Comparison of ENCODE assay signal across 9 cellular contexts in genomic region chr20:36471885-36472642, GRCh38.
A peak's percentile ranks its signal among the peaks of the same experiment; 100 is the strongest.
DNase-seq lines count a peak whose midpoint lies in the region; ATAC-seq lines count a peak whose summit lies in the region.
"Had no signal": no experiment of that assay in that cellular context is flagged by ENCODE, and none has a peak within 500 bp of the region (broad histone marks: within the 10 kb centered on the region; RNA-seq: fewer than 3 reads in every experiment).

No MANE protein-coding gene starts in this region.

- H3K27ac Mint-ChIP-seq in T-helper 2 cell treated with Interferon-gamma antibody and Interleukin-4, amounts not matched to agents 5 μg/mL and 100 μg/mL, for 36 hours = peak overlapping the region; percentile 79
- peak overlapping the region; percentile 82 for H3K27ac Mint-ChIP-seq in activated CD8-positive, alpha-beta T cell treated with anti-CD3 and anti-CD28 coated beads, Interleukin-2, amount 10 ng/mL, durations not matched to agents 7 days and 5 days
- peak overlapping the region; percentile 74 to 92 (median 90) for H3K27ac Mint-ChIP-seq in immature natural killer cell

- H3K4me1 Mint-ChIP-seq in T-helper 2 cell treated with Interferon-gamma antibody and Interleukin-4, amounts not matched to agents 5 μg/mL and 100 μg/mL, for 36 hours (ENCODE audit: low read depth) = peaks cover 38% of the 10 kb centered on the region
- H3K4me1 Mint-ChIP-seq in activated CD8-positive, alpha-beta T cell treated with anti-CD3 and anti-CD28 coated beads, Interleukin-2, amount 10 ng/mL, durations not matched to agents 7 days and 5 days (ENCODE audit: low read depth) = peaks cover 40% of the 10 kb centered on the region
- peaks cover 59 to 62% of the 10 kb centered on the region in 2 donors for H3K4me1 Mint-ChIP-seq in immature natural killer cell

- CTCF ChIA-PET in activated CD8-positive, alpha-beta T cell treated with anti-CD3 and anti-CD28 coated beads, Interleukin-2, amount 10 ng/mL, durations not matched to agents 7 days and 5 days (lab: Charles Lee) = interaction anchor here (0.9 to 1.8 kb wide), 5 partner anchors 30 to 283 kb away, joined by 3 to 6 read pairs (median 3); partner anchors contain the start of gene RAB5IF

- peak overlapping the region; percentile 46 to 67 for H3K4me3 ChIP-seq in stomach smooth muscle (ENCODE audit: low read length in 2 of 2)

- POLR2A ChIA-PET in activated CD8-positive, alpha-beta T cell treated with anti-CD3 and anti-CD28 coated beads, Interleukin-2, amount 10 ng/mL, durations not matched to agents 7 days and 5 days (lab: Charles Lee) = interaction anchor here (0.7 to 2.9 kb wide), 2 partner anchors 20 to 177 kb away, joined by 3 to 7 read pairs; no protein-coding TSS in a partner anchor

- no peaks in the 10 kb centered on the region for H3K9me3 Mint-ChIP-seq in T-helper 2 cell treated with Interferon-gamma antibody and Interleukin-4, amounts not matched to agents 5 μg/mL and 100 μg/mL, for 36 hours
- H3K9me3 Mint-ChIP-seq in activated CD8-positive, alpha-beta T cell treated with anti-CD3 and anti-CD28 coated beads, Interleukin-2, amount 10 ng/mL, durations not matched to agents 7 days and 5 days (ENCODE audit: insufficient read depth) = no peaks in the 10 kb centered on the region
- no peaks in the 10 kb centered on the region for H3K9me3 Mint-ChIP-seq in immature natural killer cell

- no peak for ATAC-seq in activated CD8-positive, alpha-beta T cell treated with anti-CD3 and anti-CD28 coated beads, Interleukin-2, amount 10 ng/mL, durations not matched to agents 7 days and 5 days
- ATAC-seq in GM18520 (IDR thresholded peaks at IDR 0.05; ENCODE audit: unreplicated experiment) = no peak

- H3K36me3 ChIP-seq in stomach smooth muscle (ENCODE audit: control insufficient read depth in 2 of 2, insufficient read depth in 2 of 2, low read length in 2 of 2) = peaks cover 0 to 2% of the 10 kb centered on the region in 2 donors

- no peaks in the 10 kb centered on the region for H3K36me3 Mint-ChIP-seq in T-helper 2 cell treated with Interferon-gamma antibody and Interleukin-4, amounts not matched to agents 5 μg/mL and 100 μg/mL, for 36 hours (ENCODE audit: low read depth)
- no peaks in the 10 kb centered on the region for H3K36me3 Mint-ChIP-seq in activated CD8-positive, alpha-beta T cell treated with anti-CD3 and anti-CD28 coated beads, Interleukin-2, amount 10 ng/mL, durations not matched to agents 7 days and 5 days (ENCODE audit: low read depth)
- no peaks in the 10 kb centered on the region for H3K36me3 Mint-ChIP-seq in immature natural killer cell

- H3K9ac ChIP-seq in stomach smooth muscle (ENCODE audit: low read length in 2 of 2) = peak overlapping the region; percentile 63 to 71

- peaks cover 76% of the 10 kb centered on the region for H3K4me1 ChIP-seq in stomach smooth muscle (ENCODE audit: control insufficient read depth, insufficient read depth, low read length)

- no peak for DNase-seq in T-helper 2 cell treated with Interferon-gamma antibody and Interleukin-4, amounts not matched to agents 5 μg/mL and 100 μg/mL, for 36 hours (ENCODE audit: low spot score)
- no peak for DNase-seq in T-helper 2 cell
- DNase-seq in activated CD8-positive, alpha-beta T cell treated with anti-CD3 and anti-CD28 coated beads, Interleukin-2, amount 10 ng/mL, durations not matched to agents 7 days and 5 days = no peak
- DNase-seq in immature natural killer cell = no peak
- no peak for DNase-seq in stimulated activated CD4-positive, alpha-beta T cell treated with anti-CD3 and anti-CD28 coated beads, Interleukin-4, amount 100 ng/mL, for 24 hours
- no peak for DNase-seq in NCI-H1930 (lab: John Stamatoyannopoulos, UW)
- DNase-seq: NCI-H524 had no signal

- peak overlapping the region; percentile 75 for H3K27ac ChIP-seq in stomach smooth muscle (ENCODE audit: low read length)

- H3K4me3 Mint-ChIP-seq in T-helper 2 cell treated with Interferon-gamma antibody and Interleukin-4, amounts not matched to agents 5 μg/mL and 100 μg/mL, for 36 hours = peak overlapping the region; percentile 71
- peak overlapping the region; percentile 58 for H3K4me3 Mint-ChIP-seq in activated CD8-positive, alpha-beta T cell treated with anti-CD3 and anti-CD28 coated beads, Interleukin-2, amount 10 ng/mL, durations not matched to agents 7 days and 5 days
- H3K4me3 Mint-ChIP-seq in immature natural killer cell = peak overlapping the region; percentile 55 to 90 (median 60)

- no peaks in the 10 kb centered on the region for H3K27me3 ChIP-seq in stomach smooth muscle (ENCODE audit: control insufficient read depth in 1 of 2, insufficient read depth in 2 of 2, low read length in 2 of 2)

- H3K9me3 ChIP-seq in stomach smooth muscle (ENCODE audit: control insufficient read depth in 2 of 2, low read length in 2 of 2) = no peaks in the 10 kb centered on the region

- H3K27me3 Mint-ChIP-seq in T-helper 2 cell treated with Interferon-gamma antibody and Interleukin-4, amounts not matched to agents 5 μg/mL and 100 μg/mL, for 36 hours (ENCODE audit: low read depth) = no peaks in the 10 kb centered on the region
- no peaks in the 10 kb centered on the region for H3K27me3 Mint-ChIP-seq in activated CD8-positive, alpha-beta T cell treated with anti-CD3 and anti-CD28 coated beads, Interleukin-2, amount 10 ng/mL, durations not matched to agents 7 days and 5 days (ENCODE audit: low read depth)
- peaks cover 0 to 3% (median 1%) of the 10 kb centered on the region in 3 donors for H3K27me3 Mint-ChIP-seq in immature natural killer cell (ENCODE audit: low read depth in 3 of 3)
